ENCODE assay signal across 8 cellular contexts in genomic region chr1:44808938-44809917, GRCh38.
DNase-seq lines count a peak whose midpoint lies in the region; ATAC-seq lines count a peak whose summit lies in the region.

No MANE protein-coding gene starts in this region.

- DNase-seq in SW480 (ENCODE audit: low spot score) (peak; percentile 48), amniotic epithelial cell (ENCODE audit: low read depth) (peak; percentile 90), inferior parietal cortex (ENCODE audit: extremely low spot score) (peak; percentile 9), COLO829 (ENCODE audit: low spot score) (no peak), DMS114 treated with DMSO at 0.1 percent for 48 hours (lab: John Stamatoyannopoulos, UW; ENCODE audit: unreplicated experiment) (no peak)
- peak; percentile 71 to 80 for DNase-seq in stimulated activated CD4-positive, alpha-beta T cell treated with anti-CD3 and anti-CD28 coated beads, Interleukin-1b, Interleukin-23, amount 100 ng/mL, for 4 hours (ENCODE audit: low read depth in 2 of 2)

- ATAC-seq in GM18511 (IDR thresholded peaks at IDR 0.05; ENCODE audit: unreplicated experiment) (peak; percentile 59), HG03066 (IDR thresholded peaks at IDR 0.05; ENCODE audit: low read depth, unreplicated experiment) (peak; percentile 56)

Comparison
In these comparisons a context has a peak if more than half of its experiments do, and no peak if none do; other contexts are left out.
1. DNase-seq: peak in SW480 (single experiment), amniotic epithelial cell (single experiment), inferior parietal cortex (single experiment) and stimulated activated CD4-positive, alpha-beta T cell treated with anti-CD3 and anti-CD28 coated beads, Interleukin-1b, Interleukin-23, amount 100 ng/mL, for 4 hours (2 of 2); none in COLO829 (single experiment) and DMS114 treated with DMSO at 0.1 percent for 48 hours (single experiment).